16 cellular contexts compared by ENCODE assay signal in genomic region chr11:128470081-128470480, GRCh38.
DNase-seq lines count a peak whose midpoint lies in the region; ATAC-seq and TF ChIP-seq lines count a peak whose summit lies in the region.
"Had no signal": no experiment of that assay in that cellular context is flagged by ENCODE, and none has a peak within 500 bp of the region (broad histone marks: within the 10 kb centered on the region; RNA-seq: fewer than 3 reads in every experiment).

No MANE protein-coding gene starts in this region.

- H3K27ac ChIP-seq in DND-41 (ENCODE audit: low read length) (peak overlapping the region; percentile 34; the same call in 1 of the 2 replicates), MM.1S (ENCODE audit: low read length) (peak overlapping the region; percentile 93)
- H3K27ac ChIP-seq: WERI-Rb-1 had no signal

- TF ChIP-seq CTCF in DND-41 (IDR thresholded peaks at IDR 0.05; ENCODE audit: borderline replicate concordance, extremely low read depth, low read length, poor library complexity, severe bottlenecking) (no peak), MM.1S (IDR thresholded peaks at IDR 0.05; ENCODE audit: low read length) (no peak), natural killer cell (IDR thresholded peaks at IDR 0.05) (no peak)

- H3K36me3 ChIP-seq in DND-41 (ENCODE audit: insufficient read depth, low read length) (peaks cover 89% of the 10 kb centered on the region), MM.1S (replicated peaks; ENCODE audit: insufficient read depth, low read length) (no peaks in the 10 kb centered on the region), H7 (replicated peaks; ENCODE audit: control insufficient read depth, insufficient read depth, low read length) (peaks cover 5% of the 10 kb centered on the region)
- H3K36me3 ChIP-seq: adrenal gland, WERI-Rb-1 had no signal

- peaks cover 50% of the 10 kb centered on the region for H3F3A ChIP-seq in MM.1S (ENCODE audit: insufficient read depth, low read length)

- no peak for DNase-seq in DND-41
- DNase-seq in MM.1S: peak; percentile 19
- peak; percentile 65 for DNase-seq in activated naive CD4-positive, alpha-beta T cell treated with anti-CD3 and anti-CD28 coated beads, Interleukin-2, amount 50 U/mL, for 16 hours
- no peak for DNase-seq in natural killer cell
- no peak for DNase-seq in H7
- no peak for DNase-seq in CD1c-positive myeloid dendritic cell (ENCODE audit: extremely low spot score)
- DNase-seq in COR-L47 (lab: John Stamatoyannopoulos, UW): no peak
- DNase-seq: adrenal gland, glutamatergic neuron, left cardiac atrium, NCI-H1105, NCI-H510A treated with DMSO at 0.1 percent for 48 hours, WERI-Rb-1 had no signal

- H3K27me3 Mint-ChIP-seq in natural killer cell (ENCODE audit: low read depth in 2 of 2): no peaks in the 10 kb centered on the region

- intact Hi-C loops in natural killer cell (cut with micrococcal nuclease): loop anchor here (2.0 to 5.0 kb wide), 3 partner anchors 37 to 159 kb away; no protein-coding TSS in a partner anchor

- H3K27me3 ChIP-seq in DND-41 (ENCODE audit: insufficient read depth, low read length, poor library complexity) (no peaks in the 10 kb centered on the region), MM.1S (replicated peaks; ENCODE audit: insufficient read depth, low read length) (no peaks in the 10 kb centered on the region), H7 (ENCODE audit: control insufficient read depth, insufficient read depth, low read length) (no peaks in the 10 kb centered on the region)
- H3K27me3 ChIP-seq: adrenal gland had no signal

- no peak overlapping the region for H3K4me2 ChIP-seq in DND-41 (ENCODE audit: insufficient read depth, low read length)
- H3K4me2 ChIP-seq in MM.1S (ENCODE audit: low read depth, low read length): peak overlapping the region; percentile 77

- H3K79me2 ChIP-seq in DND-41 (ENCODE audit: insufficient read depth, low read length): peaks cover 82% of the 10 kb centered on the region
- H3K79me2 ChIP-seq in MM.1S (ENCODE audit: low read length): peaks cover 18% of the 10 kb centered on the region

- H3K27ac Mint-ChIP-seq in natural killer cell: peak overlapping the region; percentile 98 to 99

- peaks cover 99% of the 10 kb centered on the region in 2 donors for H3K4me1 Mint-ChIP-seq in natural killer cell

- peaks cover 14% of the 10 kb centered on the region; the same call in 1 of the 2 replicates for H4K20me1 ChIP-seq in DND-41 (ENCODE audit: insufficient read depth, low read length)
- no peaks in the 10 kb centered on the region for H4K20me1 ChIP-seq in MM.1S (ENCODE audit: insufficient read depth, low read length)

- peak overlapping the region; percentile 86 for H3K4me3 Mint-ChIP-seq in natural killer cell
- H3K4me3 Mint-ChIP-seq: CD14-positive monocyte had no signal

- no peak overlapping the region for H3K9ac ChIP-seq in DND-41 (ENCODE audit: low read depth, low read length)
- H3K9ac ChIP-seq in MM.1S (ENCODE audit: low read length): peak overlapping the region; percentile 40; the same call in 1 of the 2 replicates

- H3K4me3 ChIP-seq in DND-41 (ENCODE audit: low read depth in 1 of 2, low read length in 2 of 2) (no peak overlapping the region), MM.1S (ENCODE audit: low read length) (no peak overlapping the region), H7 (ENCODE audit: insufficient read depth, low read depth, low read length) (no peak overlapping the region)
- H3K4me3 ChIP-seq: adrenal gland had no signal

- no peaks in the 10 kb centered on the region for H3K9me2 ChIP-seq in MM.1S (replicated peaks; ENCODE audit: insufficient read depth, low read length)

- no peak for ATAC-seq in DND-41 (ENCODE audit: insufficient read depth, low read depth)
- peak; percentile 42 to 61 (median 47) for ATAC-seq in natural killer cell
- no peak for ATAC-seq in HG03095 (IDR thresholded peaks at IDR 0.05; ENCODE audit: unreplicated experiment)
- ATAC-seq: left cardiac atrium, Right ventricle myocardium inferior had no signal

- H2AFZ ChIP-seq in DND-41 (ENCODE audit: low read depth, low read length) (no peak overlapping the region), MM.1S (ENCODE audit: low read length) (no peak overlapping the region)

- H3K4me1 ChIP-seq in DND-41 (ENCODE audit: insufficient read depth, low read length) (peaks cover 50% of the 10 kb centered on the region), MM.1S (ENCODE audit: low read length) (peaks cover 62% of the 10 kb centered on the region)

- peaks cover 20% of the 10 kb centered on the region for H3K36me3 Mint-ChIP-seq in natural killer cell

- H3K9me3 ChIP-seq in DND-41 (ENCODE audit: insufficient read depth, low read length, severe bottlenecking) (no peaks in the 10 kb centered on the region), MM.1S (replicated peaks; ENCODE audit: insufficient read depth, low read length) (no peaks in the 10 kb centered on the region)
- H3K9me3 ChIP-seq: adrenal gland had no signal

- no peaks in the 10 kb centered on the region for H3K9me3 Mint-ChIP-seq in natural killer cell
- H3K9me3 Mint-ChIP-seq: CD14-positive monocyte had no signal

Comparison
In these comparisons a context has a peak if more than half of its experiments do, and no peak if none do; other contexts are left out.
1. ATAC-seq: peak in natural killer cell (3 of 3); none in DND-41 (single experiment) and HG03095 (single experiment).
2. DNase-seq: peak in MM.1S (single experiment) and activated naive CD4-positive, alpha-beta T cell treated with anti-CD3 and anti-CD28 coated beads, Interleukin-2, amount 50 U/mL, for 16 hours (single experiment); none in DND-41 (single experiment), natural killer cell (single experiment), H7 (single experiment), CD1c-positive myeloid dendritic cell (single experiment) and COR-L47 (single experiment).